ENCODE assay signal across 1 cellular context in genomic region chr1:119140177-119141019, GRCh38.
TF ChIP-seq lines count a peak whose summit lies in the region.

WARS2 (minus strand) TSS chr1:119140653; CDS start chr1:119140644, 9 bp downstream.

TF ChIP-seq in K562, 482 proteins besides CTCF, POLR2A, EP300 and RAD21 (continued from another document and continues in another):
- TF ChIP-seq CHD7 (IDR thresholded peaks at IDR 0.05; ENCODE audit: low read depth, low read length) (no peak), TRIM24 (IDR thresholded peaks at IDR 0.05) (no peak), MEF2D (tag; conservative IDR thresholded peaks at IDR 0.05; ENCODE audit: low read depth) (peak; percentile 45; the same call in 1 of the 2 replicates), CREBBP (IDR thresholded peaks at IDR 0.05; ENCODE audit: low read depth, low read length) (no peak), CAMTA2 (CRISPR knock-in tag; conservative IDR thresholded peaks at IDR 0.05) (peak; percentile 74; the same call in 1 of the 2 replicates), REST (CRISPR knock-in tag; IDR thresholded peaks at IDR 0.05; ENCODE audit: low read depth) (no peak), ZBTB7A (IDR thresholded peaks at IDR 0.05; ENCODE audit: borderline replicate concordance, control insufficient read depth, low read depth, low read length) (peak; percentile 40; the same call in 1 of the 2 replicates), MLX (CRISPR knock-in tag; conservative IDR thresholded peaks at IDR 0.05) (no peak), TFAM (CRISPR knock-in tag; conservative IDR thresholded peaks at IDR 0.05) (no peak), SREBF1 (IDR thresholded peaks at IDR 0.05; ENCODE audit: borderline replicate concordance, low read depth, low read length) (no peak), ZNF584 (CRISPR knock-in tag; IDR thresholded peaks at IDR 0.05; ENCODE audit: low read depth) (peak; percentile 56; the same call in 1 of the 2 replicates), SMAD3 (CRISPR knock-in tag; conservative IDR thresholded peaks at IDR 0.05) (peak; percentile 64; the same call in 1 of the 2 replicates), CBX2 (IDR thresholded peaks at IDR 0.05; ENCODE audit: insufficient read depth, low read length, poor library complexity, severe bottlenecking) (no peak), ZNF609 (CRISPR knock-in tag; IDR thresholded peaks at IDR 0.05; ENCODE audit: borderline replicate concordance) (no peak), ZNF696 (CRISPR knock-in tag; conservative IDR thresholded peaks at IDR 0.05) (no peak), FOS (IDR thresholded peaks at IDR 0.05; ENCODE audit: extremely low read depth, insufficient read length) (no peak), NR0B1 (IDR thresholded peaks at IDR 0.05; ENCODE audit: partially characterized antibody) (no peak), RFX1 (IDR thresholded peaks at IDR 0.05) (peak; percentile 98), NEUROD1 (IDR thresholded peaks at IDR 0.05; ENCODE audit: borderline replicate concordance, low read depth, low read length, partially characterized antibody) (no peak), NR2C1 (IDR thresholded peaks at IDR 0.05) (peak; percentile 79), NR2C1 (tag; IDR thresholded peaks at IDR 0.05) (peak; percentile 86), CEBPZ (IDR thresholded peaks at IDR 0.05; ENCODE audit: borderline replicate concordance, low read depth, low read length) (no peak), CBX8 (IDR thresholded peaks at IDR 0.05; ENCODE audit: borderline replicate concordance, extremely low read depth, low read depth, low read length, poor library complexity, severe bottlenecking) (no peak), ARID1B (IDR thresholded peaks at IDR 0.05) (0 out of 2 replicates have a peak, but pooled peaks have one; percentile 47), SIN3A (IDR thresholded peaks at IDR 0.05; ENCODE audit: borderline replicate concordance in 2 of 2, control insufficient read depth in 1 of 2, low read depth in 2 of 2, low read length in 2 of 2) (peak in 1 of 2 experiments; percentile 82; a peak in 1 of 4 replicates), GATA2 (CRISPR knock-in tag; IDR thresholded peaks at IDR 0.05) (no peak), ZNF778 (CRISPR knock-in tag; IDR thresholded peaks at IDR 0.05) (no peak), RBM17 (IDR thresholded peaks at IDR 0.05; ENCODE audit: borderline replicate concordance, low read depth, low read length) (no peak)
